Comparison of ENCODE assay signal across 11 cellular contexts in genomic region chr16:81715358-81716196, GRCh38.
DNase-seq lines count a peak whose midpoint lies in the region; ATAC-seq, FAIRE-seq and TF ChIP-seq lines count a peak whose summit lies in the region.
"Had no signal": no experiment of that assay in that cellular context is flagged by ENCODE, and none has a peak within 500 bp of the region (broad histone marks: within the 10 kb centered on the region; RNA-seq: fewer than 3 reads in every experiment).

No MANE protein-coding gene starts in this region.

- no peaks in the 10 kb centered on the region for H3K27me3 ChIP-seq in effector memory CD4-positive, alpha-beta T cell (replicated peaks; ENCODE audit: control insufficient read depth, insufficient read depth, low read length, poor library complexity, severe bottlenecking)

- peak overlapping the region; percentile 4 for H3K27ac ChIP-seq in effector memory CD4-positive, alpha-beta T cell (ENCODE audit: insufficient read depth, low read length, poor library complexity, severe bottlenecking)

- no peak overlapping the region for H3K4me3 ChIP-seq in effector memory CD4-positive, alpha-beta T cell (ENCODE audit: insufficient read depth, low read depth, low read length, poor library complexity, severe bottlenecking)
- H3K4me3 ChIP-seq: lung had no signal

- H3K4me1 ChIP-seq in effector memory CD4-positive, alpha-beta T cell (ENCODE audit: control insufficient read depth, insufficient read depth, low read length, poor library complexity, severe bottlenecking) = peaks cover 29% of the 10 kb centered on the region

- no peaks in the 10 kb centered on the region for H3K9me3 ChIP-seq in effector memory CD4-positive, alpha-beta T cell (ENCODE audit: control insufficient read depth, low read length)

- DNase-seq in GM12891 (ENCODE audit: insufficient read length, low spot score) (no peak), NCI-H2227 treated with DMSO at 0.1 percent for 48 hours (lab: John Stamatoyannopoulos, UW) (no peak), SIG-M5 treated with dmso at 0.1 percent for 504 hours (lab: John Stamatoyannopoulos, UW; ENCODE audit: unreplicated experiment) (no peak), HTR-8/SVneo (ENCODE audit: insufficient read length, low spot score) (no peak), Kasumi-1 (lab: John Stamatoyannopoulos, UW) (no peak)
- DNase-seq in effector memory CD4-positive, alpha-beta T cell = peak; percentile 9 to 32 (median 24)
- DNase-seq: OCI-M1 had no signal

- FAIRE-seq in GM12891 (lab: Jason Lieb, UNC) (peak; percentile 76), HTR-8/SVneo (lab: Jason Lieb, UNC) (no peak)
- FAIRE-seq: G401.6 had no signal

- no peaks in the 10 kb centered on the region for H3K36me3 ChIP-seq in effector memory CD4-positive, alpha-beta T cell (ENCODE audit: control insufficient read depth, insufficient read depth, low read length)

- TF ChIP-seq POLR2A in GM12891 (IDR thresholded peaks at IDR 0.05; ENCODE audit: low read depth, low read length) = 0 out of 2 replicates have a peak, but pooled peaks have one; percentile 24

- peak; percentile 54 for ATAC-seq in GM21423 (IDR thresholded peaks at IDR 0.05; ENCODE audit: unreplicated experiment)
- peak; percentile 51 for ATAC-seq in HG03460 (IDR thresholded peaks at IDR 0.05; ENCODE audit: unreplicated experiment)

TF ChIP-seq in GM12891, 5 proteins besides CTCF, POLR2A, EP300 and RAD21:
- TF ChIP-seq POU2F2 (IDR thresholded peaks at IDR 0.05; ENCODE audit: low read depth, low read length) (peak; percentile 71; the same call in 1 of the 2 replicates), PAX5 (IDR thresholded peaks at IDR 0.05; ENCODE audit: insufficient read depth, low read length, severe bottlenecking) (no peak), POLR2AphosphoS5 (IDR thresholded peaks at IDR 0.05; ENCODE audit: low read depth, low read length) (0 out of 2 replicates have a peak, but pooled peaks have one; percentile 5), TAF1 (IDR thresholded peaks at IDR 0.05; ENCODE audit: low read depth, low read length) (no peak), SPI1 (IDR thresholded peaks at IDR 0.05; ENCODE audit: low read depth, low read length) (peak; percentile 86)

Comparison
In these comparisons a context has a peak if more than half of its experiments do, and no peak if none do; other contexts are left out.
1. DNase-seq: peak in effector memory CD4-positive, alpha-beta T cell (3 of 3); none in GM12891 (single experiment), NCI-H2227 treated with DMSO at 0.1 percent for 48 hours (single experiment), SIG-M5 treated with dmso at 0.1 percent for 504 hours (single experiment), HTR-8/SVneo (single experiment) and Kasumi-1 (0 of 2).